ENCODE assay signal across 1 cellular context in the genomic region with DNA sequence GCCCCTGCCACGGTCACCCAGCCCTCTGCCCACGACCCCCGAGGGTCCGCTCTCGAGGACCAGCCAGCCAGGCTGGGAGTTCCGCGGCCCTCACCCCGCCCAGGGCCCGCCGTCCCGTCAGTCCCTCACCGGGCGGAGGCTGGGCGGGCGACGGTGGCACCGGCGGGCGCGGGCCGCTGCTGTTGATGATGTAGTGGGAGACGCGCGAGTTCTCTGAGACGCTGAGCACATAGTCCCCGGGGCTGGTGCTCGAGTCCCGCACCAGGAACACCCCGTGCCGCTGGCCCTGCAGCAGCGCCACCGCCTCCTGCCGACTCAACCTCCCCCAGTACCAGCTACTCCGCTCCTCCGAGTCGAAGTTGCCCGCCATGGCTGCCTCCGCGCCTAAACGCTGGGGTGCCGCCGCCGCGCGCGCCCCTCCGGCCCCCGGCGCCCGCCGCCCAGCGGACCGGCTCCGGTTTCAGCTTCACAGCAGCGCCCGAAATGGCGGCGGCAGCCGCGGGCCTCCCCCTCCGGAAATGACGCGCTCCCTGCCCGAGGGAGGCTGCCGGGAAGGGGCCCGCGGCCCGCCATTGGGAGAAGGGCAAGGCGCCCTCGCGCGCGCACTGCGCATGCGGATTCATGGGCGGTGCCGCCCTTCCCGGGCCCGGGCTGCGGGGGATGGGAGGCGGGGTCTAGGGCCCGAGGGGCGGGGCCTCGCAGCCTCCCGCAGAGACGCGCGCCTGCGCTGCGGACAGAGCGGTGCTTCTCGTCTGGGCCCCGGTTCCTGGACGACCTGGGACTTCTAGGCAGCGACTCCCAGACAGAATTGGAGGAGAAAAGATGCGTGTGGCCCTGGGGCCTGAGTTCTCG.
TF ChIP-seq lines count a peak whose summit lies in the region.

CRK (minus strand) TSS at position 485 of the 852 bp plus-strand sequence; CDS start at position 370, 115 bp downstream.

TF ChIP-seq in K562, 482 proteins besides CTCF, POLR2A, EP300 and RAD21 (continued from another document):
- TF ChIP-seq, protein P1, sequence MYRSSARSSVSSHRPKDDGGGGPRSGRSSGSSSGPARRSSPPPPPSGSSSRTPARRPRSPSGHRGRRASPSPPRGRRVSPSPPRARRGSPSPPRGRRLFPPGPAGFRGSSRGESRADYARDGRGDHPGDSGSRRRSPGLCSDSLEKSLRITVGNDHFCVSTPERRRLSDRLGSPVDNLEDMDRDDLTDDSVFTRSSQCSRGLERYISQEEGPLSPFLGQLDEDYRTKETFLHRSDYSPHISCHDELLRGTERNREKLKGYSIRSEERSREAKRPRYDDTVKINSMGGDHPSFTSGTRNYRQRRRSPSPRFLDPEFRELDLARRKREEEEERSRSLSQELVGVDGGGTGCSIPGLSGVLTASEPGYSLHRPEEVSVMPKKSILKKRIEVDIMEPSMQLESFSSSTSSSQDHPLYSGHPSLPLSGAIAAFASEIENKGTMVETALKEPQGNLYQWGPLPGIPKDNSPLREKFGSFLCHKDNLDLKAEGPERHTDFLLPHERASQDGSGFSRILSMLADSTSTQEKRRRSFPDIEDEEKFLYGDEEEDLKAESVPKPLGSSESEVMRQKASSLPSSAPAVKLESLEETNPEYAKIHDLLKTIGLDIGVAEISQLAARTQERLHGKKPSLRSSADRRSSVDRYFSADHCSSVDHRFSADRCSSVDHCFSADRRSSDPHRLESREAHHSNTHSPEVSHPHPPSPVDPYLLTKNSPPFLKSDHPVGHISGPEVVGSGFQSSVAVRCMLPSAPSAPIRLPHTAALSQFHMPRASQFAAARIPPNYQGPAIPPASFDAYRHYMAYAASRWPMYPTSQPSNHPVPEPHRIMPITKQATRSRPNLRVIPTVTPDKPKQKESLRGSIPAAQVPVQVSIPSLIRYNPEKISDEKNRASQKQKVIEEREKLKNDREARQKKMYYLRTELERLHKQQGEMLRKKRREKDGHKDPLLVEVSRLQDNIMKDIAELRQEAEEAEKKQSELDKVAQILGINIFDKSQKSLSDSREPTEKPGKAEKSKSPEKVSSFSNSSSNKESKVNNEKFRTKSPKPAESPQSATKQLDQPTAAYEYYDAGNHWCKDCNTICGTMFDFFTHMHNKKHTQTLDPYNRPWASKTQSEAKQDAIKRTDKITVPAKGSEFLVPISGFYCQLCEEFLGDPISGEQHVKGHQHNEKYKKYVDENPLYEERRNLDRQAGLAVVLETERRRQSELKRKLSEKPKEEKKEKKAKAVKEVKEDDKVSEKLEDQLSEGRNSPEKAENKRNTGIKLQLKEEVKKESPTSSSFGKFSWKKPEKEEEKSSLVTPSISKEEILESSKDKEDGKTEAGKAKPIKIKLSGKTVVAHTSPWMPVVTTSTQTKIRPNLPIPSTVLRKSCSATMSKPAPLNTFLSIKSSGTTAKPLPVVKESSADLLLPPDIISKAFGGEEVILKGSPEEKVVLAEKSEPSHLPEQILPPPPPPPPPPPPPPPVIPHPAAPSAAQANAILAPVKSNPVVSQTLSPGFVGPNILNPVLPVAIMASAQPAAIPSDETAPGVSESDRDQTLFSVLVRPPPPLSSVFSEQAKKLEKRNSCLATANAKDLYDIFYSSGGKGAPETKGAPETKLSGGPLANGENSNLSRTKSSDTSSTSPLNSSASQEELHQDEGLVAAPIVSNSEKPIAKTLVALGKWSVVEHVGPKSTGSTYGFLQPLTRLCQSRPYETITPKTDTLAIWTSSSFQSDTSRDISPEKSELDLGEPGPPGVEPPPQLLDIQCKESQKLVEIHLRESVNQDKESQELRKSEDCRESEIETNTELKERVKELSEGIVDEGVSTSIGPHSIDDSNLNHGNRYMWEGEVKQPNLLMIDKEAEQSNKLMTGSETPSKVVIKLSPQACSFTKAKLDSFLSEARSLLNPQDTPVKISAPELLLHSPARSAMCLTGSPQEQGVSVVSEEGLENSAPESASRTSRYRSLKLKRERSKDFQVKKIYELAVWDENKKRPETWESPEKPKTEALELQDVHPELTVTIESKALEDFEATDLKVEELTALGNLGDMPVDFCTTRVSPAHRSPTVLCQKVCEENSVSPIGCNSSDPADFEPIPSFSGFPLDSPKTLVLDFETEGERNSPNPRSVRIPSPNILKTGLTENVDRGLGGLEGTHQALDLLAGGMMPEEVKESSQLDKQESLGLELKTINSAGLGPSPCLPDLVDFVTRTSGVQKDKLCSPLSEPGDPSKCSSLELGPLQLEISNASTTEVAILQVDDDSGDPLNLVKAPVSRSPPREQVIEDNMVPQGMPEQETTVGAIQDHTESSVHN (IDR thresholded peaks at IDR 0.05; ENCODE audit: borderline replicate concordance in 1 of 2, low read depth in 1 of 2): no peak
- TF ChIP-seq NONO (IDR thresholded peaks at IDR 0.05; ENCODE audit: low read depth in 2 of 2, low read length in 1 of 2): peak in 1 of 2 experiments; percentile 69; a peak in 2 of 4 replicates
- no peak for TF ChIP-seq ZFP91 (CRISPR knock-in tag; IDR thresholded peaks at IDR 0.05)
- no peak for TF ChIP-seq SMARCA5 (IDR thresholded peaks at IDR 0.05)
- TF ChIP-seq RFX5 (IDR thresholded peaks at IDR 0.05; ENCODE audit: low read depth, low read length): no peak
- TF ChIP-seq, protein P2, sequence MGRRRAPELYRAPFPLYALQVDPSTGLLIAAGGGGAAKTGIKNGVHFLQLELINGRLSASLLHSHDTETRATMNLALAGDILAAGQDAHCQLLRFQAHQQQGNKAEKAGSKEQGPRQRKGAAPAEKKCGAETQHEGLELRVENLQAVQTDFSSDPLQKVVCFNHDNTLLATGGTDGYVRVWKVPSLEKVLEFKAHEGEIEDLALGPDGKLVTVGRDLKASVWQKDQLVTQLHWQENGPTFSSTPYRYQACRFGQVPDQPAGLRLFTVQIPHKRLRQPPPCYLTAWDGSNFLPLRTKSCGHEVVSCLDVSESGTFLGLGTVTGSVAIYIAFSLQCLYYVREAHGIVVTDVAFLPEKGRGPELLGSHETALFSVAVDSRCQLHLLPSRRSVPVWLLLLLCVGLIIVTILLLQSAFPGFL (CRISPR knock-in tag; IDR thresholded peaks at IDR 0.05): no peak
- no peak for TF ChIP-seq NFIC (IDR thresholded peaks at IDR 0.05)
- TF ChIP-seq ZBTB9 (CRISPR knock-in tag; IDR thresholded peaks at IDR 0.05): 0 out of 2 replicates have a peak, but pooled peaks have one; percentile 13
- TF ChIP-seq ZBTB34 (CRISPR knock-in tag; IDR thresholded peaks at IDR 0.05): no peak
TF ChIP-seq in K562: peak in this region for 81.
